1 cellular context compared by ENCODE assay signal in genomic region chr2:217669831-217670230, GRCh38.
TF ChIP-seq lines count a peak whose summit lies in the region.

No MANE protein-coding gene starts in this region.

TF ChIP-seq in IMR-90, 13 proteins besides CTCF, POLR2A, EP300 and RAD21 (continued from another document):
- TF ChIP-seq, protein P1, sequence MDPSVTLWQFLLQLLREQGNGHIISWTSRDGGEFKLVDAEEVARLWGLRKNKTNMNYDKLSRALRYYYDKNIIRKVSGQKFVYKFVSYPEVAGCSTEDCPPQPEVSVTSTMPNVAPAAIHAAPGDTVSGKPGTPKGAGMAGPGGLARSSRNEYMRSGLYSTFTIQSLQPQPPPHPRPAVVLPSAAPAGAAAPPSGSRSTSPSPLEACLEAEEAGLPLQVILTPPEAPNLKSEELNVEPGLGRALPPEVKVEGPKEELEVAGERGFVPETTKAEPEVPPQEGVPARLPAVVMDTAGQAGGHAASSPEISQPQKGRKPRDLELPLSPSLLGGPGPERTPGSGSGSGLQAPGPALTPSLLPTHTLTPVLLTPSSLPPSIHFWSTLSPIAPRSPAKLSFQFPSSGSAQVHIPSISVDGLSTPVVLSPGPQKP (IDR thresholded peaks at IDR 0.05; ENCODE audit: borderline replicate concordance, low read depth, low read length), result no peak
- TF ChIP-seq RCOR1 (IDR thresholded peaks at IDR 0.05; ENCODE audit: insufficient replicate concordance, low read length) (no peak), MXI1 (IDR thresholded peaks at IDR 0.05; ENCODE audit: borderline replicate concordance, low read depth, low read length) (no peak)
